Comparison of ENCODE assay signal across 26 cellular contexts in the genomic region with DNA sequence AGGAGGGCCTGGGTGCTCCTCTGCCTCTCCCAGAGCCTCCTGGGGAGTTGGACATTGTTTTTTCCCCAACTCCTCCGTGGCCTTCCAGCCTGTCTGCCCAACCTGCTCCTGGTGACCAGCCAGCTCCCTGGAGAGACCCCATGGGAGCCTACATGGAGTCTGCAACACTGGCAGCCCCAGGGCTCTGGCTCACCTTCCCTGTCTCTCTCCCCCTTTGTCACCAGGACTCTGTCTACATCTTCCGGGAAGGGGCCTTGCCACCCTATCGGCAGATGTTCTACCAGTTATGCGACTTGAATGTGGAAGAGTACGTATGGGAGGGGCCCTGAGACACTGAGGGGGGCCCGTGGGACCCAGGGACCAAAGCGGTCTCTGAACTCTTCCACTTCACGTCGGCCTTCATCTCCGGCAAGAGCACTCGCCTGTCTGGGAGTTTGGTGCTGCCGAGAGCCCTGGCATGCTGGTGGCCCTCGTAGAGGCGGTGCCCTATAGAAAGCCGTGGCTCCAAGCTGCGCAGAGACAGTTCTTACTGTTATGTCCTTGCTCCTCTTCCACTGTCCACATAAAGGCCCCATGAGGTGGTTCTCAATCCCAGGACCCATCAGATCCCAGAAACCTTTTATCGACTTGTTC. TPM values are rescaled to one million over a fixed set of nuclear protein-coding genes. Genes with fewer than 3 reads are reported as not detected.
DNase-seq lines count a peak whose midpoint lies in the region; ATAC-seq and TF ChIP-seq lines count a peak whose summit lies in the region.
"Had no signal": no experiment of that assay in that cellular context is flagged by ENCODE, and none has a peak within 500 bp of the region (broad histone marks: within the 10 kb centered on the region; RNA-seq: fewer than 3 reads in every experiment).

No MANE protein-coding gene starts in this region.

- H3K4me1 ChIP-seq in HEK293 (ENCODE audit: control insufficient read depth, insufficient read depth, low read length) = peaks cover 6% of the 10 kb centered on the region; the same call in 1 of the 2 replicates
- H3K4me1 ChIP-seq: prostate gland, sigmoid colon, upper lobe of right lung had no signal

- TF ChIP-seq CTCF in HEK293 (tag by site-specific recombination; IDR thresholded peaks at IDR 0.05) = no peak
- no peak for TF ChIP-seq CTCF in osteocyte (IDR thresholded peaks at IDR 0.05)

- H3K4me3 ChIP-seq in HEK293 (ENCODE audit: low read depth, low read length) (no peak overlapping the region), H7 (ENCODE audit: insufficient read depth, low read depth, low read length) (no peak overlapping the region)
- H3K4me3 ChIP-seq: esophagus muscularis mucosa, hepatocyte, prostate gland, sigmoid colon, upper lobe of right lung had no signal

- H3K27me3 ChIP-seq in H7 (ENCODE audit: control insufficient read depth, insufficient read depth, low read length) = no peaks in the 10 kb centered on the region
- H3K27me3 ChIP-seq: esophagus muscularis mucosa, hepatocyte, sigmoid colon, upper lobe of right lung had no signal

- no peak overlapping the region for H3K4me3 Mint-ChIP-seq in osteocyte (ENCODE audit: unreplicated experiment)
- H3K4me3 Mint-ChIP-seq: dendritic cell treated with granulocyte-macrophage colony-stimulating factor and Interleukin-4, amounts not matched to agents 40 ng/mL and 50 ng/mL, for 4 days; endodermal cell; memory B cell; stimulated activated memory B cell treated with anti-CD40 and anti-IgM and Interleukin-4, amounts not matched to agents 10 μg/mL and 1 μg/mL and 100 μg/mL, for 72 hours had no signal

- POLR2A ChIA-PET in HEK293 (lab: Yijun Ruan, JAX) = interaction anchor here (0.5 kb wide), 1 partner anchor 111 kb away, joined by 7 read pairs; no protein-coding TSS in a partner anchor

- DNase-seq in activated naive CD4-positive, alpha-beta T cell treated with anti-CD3 and anti-CD28 coated beads, Interleukin-2, amount 50 U/mL, for 72 hours (ENCODE audit: low spot score in 2 of 2) = no peak
- DNase-seq in activated naive CD4-positive, alpha-beta T cell treated with anti-CD3 and anti-CD28 coated beads, Interleukin-2, amount 50 U/mL, for 16 hours = no peak
- DNase-seq in osteocyte (ENCODE audit: extremely low spot score, unreplicated experiment) (no peak), H7 (no peak)
- DNase-seq: activated gamma-delta T cell treated with Interleukin-2 at 50 U/mL for 16 hours; C1 segment of cervical spinal cord; endodermal cell; HFFc6; left colon; NCI-H1694 treated with DMSO at 0.1 percent for 48 hours; NCI-H2171; NCI-H524 treated with DMSO at 0.1 percent for 48 hours; sigmoid colon; stimulated activated CD4-positive, alpha-beta T cell treated with anti-CD3 and anti-CD28 coated beads, Interleukin-4, amount 100 ng/mL, for 24 hours; substantia nigra; upper lobe of right lung had no signal

- no peaks in the 10 kb centered on the region for H3K27me3 Mint-ChIP-seq in osteocyte (ENCODE audit: unreplicated experiment)
- H3K27me3 Mint-ChIP-seq: memory B cell; stimulated activated memory B cell treated with anti-CD40 and anti-IgM and Interleukin-4, amounts not matched to agents 10 μg/mL and 1 μg/mL and 100 μg/mL, for 72 hours had no signal

- H3K27ac Mint-ChIP-seq in activated naive CD4-positive, alpha-beta T cell treated with anti-CD3 and anti-CD28 coated beads, Interleukin-2, amount 50 U/mL, for 72 hours = peak overlapping the region; percentile 75 to 82
- peak overlapping the region; percentile 27 for H3K27ac Mint-ChIP-seq in osteocyte (ENCODE audit: unreplicated experiment)
- H3K27ac Mint-ChIP-seq: dendritic cell treated with granulocyte-macrophage colony-stimulating factor and Interleukin-4, amounts not matched to agents 40 ng/mL and 50 ng/mL, for 4 days; endodermal cell; memory B cell; stimulated activated memory B cell treated with anti-CD40 and anti-IgM and Interleukin-4, amounts not matched to agents 10 μg/mL and 1 μg/mL and 100 μg/mL, for 72 hours had no signal

- H3K27ac ChIP-seq in HEK293 (ENCODE audit: extremely low read depth, low read depth, low read length) (no peak overlapping the region), angular gyrus (ENCODE audit: low read depth, low read length) (peak overlapping the region; percentile 11)
- H3K27ac ChIP-seq: esophagus muscularis mucosa, hepatocyte, prostate gland, sigmoid colon, upper lobe of right lung, VCaP had no signal

- H3K9me3 Mint-ChIP-seq in activated naive CD4-positive, alpha-beta T cell treated with anti-CD3 and anti-CD28 coated beads, Interleukin-2, amount 50 U/mL, for 72 hours = no peaks in the 10 kb centered on the region
- no peaks in the 10 kb centered on the region for H3K9me3 Mint-ChIP-seq in osteocyte (ENCODE audit: unreplicated experiment)
- H3K9me3 Mint-ChIP-seq: dendritic cell treated with granulocyte-macrophage colony-stimulating factor and Interleukin-4, amounts not matched to agents 40 ng/mL and 50 ng/mL, for 4 days; endodermal cell; HFFc6; memory B cell; stimulated activated memory B cell treated with anti-CD40 and anti-IgM and Interleukin-4, amounts not matched to agents 10 μg/mL and 1 μg/mL and 100 μg/mL, for 72 hours had no signal

- ATAC-seq in activated naive CD4-positive, alpha-beta T cell treated with anti-CD3 and anti-CD28 coated beads, Interleukin-2, amount 50 U/mL, for 72 hours = no peak
- no peak for ATAC-seq in GM18519 (IDR thresholded peaks at IDR 0.05; ENCODE audit: low FRiP score, unreplicated experiment)
- ATAC-seq: left colon; stimulated activated memory B cell treated with anti-CD40 and anti-IgM and Interleukin-4, amounts not matched to agents 10 μg/mL and 1 μg/mL and 100 μg/mL, for 72 hours had no signal

- H3K36me3 ChIP-seq in HEK293 (ENCODE audit: control insufficient read depth in 2 of 2, insufficient read depth in 1 of 2, low read length in 2 of 2) (peaks cover 0 to 72% of the 10 kb centered on the region in 2 experiments; a peak in 2 of 3 replicates), H7 (replicated peaks; ENCODE audit: control insufficient read depth, insufficient read depth, low read length) (peaks cover 29% of the 10 kb centered on the region)

- no peaks in the 10 kb centered on the region for H3K9me3 ChIP-seq in HEK293 (ENCODE audit: control insufficient read depth, insufficient read depth, low read depth, low read length)
- H3K9me3 ChIP-seq: esophagus muscularis mucosa, prostate gland, sigmoid colon, upper lobe of right lung had no signal

- H3K36me3 Mint-ChIP-seq in activated naive CD4-positive, alpha-beta T cell treated with anti-CD3 and anti-CD28 coated beads, Interleukin-2, amount 50 U/mL, for 72 hours = peaks cover 8% of the 10 kb centered on the region in 2 donors
- peaks cover 36% of the 10 kb centered on the region for H3K36me3 Mint-ChIP-seq in osteocyte (ENCODE audit: unreplicated experiment)

- CTCF ChIA-PET in HEK293 (lab: Yijun Ruan, JAX) = interaction anchor here (1.4 to 2.8 kb wide), 3 partner anchors 34 to 92 kb away, joined by 4 to 11 read pairs (median 7); no protein-coding TSS in a partner anchor

- peaks cover 51% of the 10 kb centered on the region for H3K4me1 Mint-ChIP-seq in osteocyte (ENCODE audit: unreplicated experiment)

TF ChIP-seq in HEK293, 187 proteins besides CTCF, POLR2A, EP300 and RAD21:
- TF ChIP-seq BCL11B (tag by site-specific recombination; IDR thresholded peaks at IDR 0.05; ENCODE audit: low read depth) (no peak), ZNF585B (tag by site-specific recombination; IDR thresholded peaks at IDR 0.05) (no peak), ZIC2 (tag by site-specific recombination; IDR thresholded peaks at IDR 0.05) (0 out of 2 replicates have a peak, but pooled peaks have one; percentile 10)
- TF ChIP-seq, protein P1, sequence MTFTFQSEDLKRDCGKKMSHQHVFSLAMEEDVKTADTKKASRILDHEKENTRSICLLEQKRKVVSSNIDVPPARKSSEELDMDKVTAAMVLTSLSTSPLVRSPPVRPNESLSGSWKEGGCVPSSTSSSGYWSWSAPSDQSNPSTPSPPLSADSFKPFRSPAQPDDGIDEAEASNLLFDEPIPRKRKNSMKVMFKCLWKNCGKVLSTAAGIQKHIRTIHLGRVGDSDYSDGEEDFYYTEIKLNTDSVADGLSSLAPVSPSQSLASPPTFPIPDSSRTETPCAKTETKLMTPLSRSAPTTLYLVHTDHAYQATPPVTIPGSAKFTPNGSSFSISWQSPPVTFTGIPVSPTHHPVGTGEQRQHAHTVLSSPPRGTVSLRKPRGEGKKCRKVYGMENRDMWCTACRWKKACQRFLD (tag by site-specific recombination; IDR thresholded peaks at IDR 0.05) = no peak

RNA-seq across cellular contexts. Expression of a gene that starts 5.9 kb away (rescaled TPM):
- 1 to 10 TPM; 2.4 to 9.3 TPM for total RNA-seq in activated naive CD4-positive, alpha-beta T cell treated with anti-CD3 and anti-CD28 coated beads, Interleukin-2, amount 50 U/mL, for 72 hours
- 1.3 and 1.9 TPM in 2 replicates for total RNA-seq in osteocyte
- total RNA-seq in H7 (2014; rRNA removed; shearing (Covaris generic)) = 0.87 and 1.7 TPM in 2 replicates

RNA-seq across cellular contexts. Expression of a gene that starts 25.1 kb away (rescaled TPM):
- 100 to 1,000 TPM; 104 to 194 TPM for total RNA-seq in activated naive CD4-positive, alpha-beta T cell treated with anti-CD3 and anti-CD28 coated beads, Interleukin-2, amount 50 U/mL, for 72 hours
- total RNA-seq in osteocyte = 60.7 and 65.1 TPM in 2 replicates
- 131 and 133 TPM in 2 replicates for total RNA-seq in H7 (2014; rRNA removed; shearing (Covaris generic))
